Comparison of ENCODE assay signal across 29 cellular contexts in the genomic region with DNA sequence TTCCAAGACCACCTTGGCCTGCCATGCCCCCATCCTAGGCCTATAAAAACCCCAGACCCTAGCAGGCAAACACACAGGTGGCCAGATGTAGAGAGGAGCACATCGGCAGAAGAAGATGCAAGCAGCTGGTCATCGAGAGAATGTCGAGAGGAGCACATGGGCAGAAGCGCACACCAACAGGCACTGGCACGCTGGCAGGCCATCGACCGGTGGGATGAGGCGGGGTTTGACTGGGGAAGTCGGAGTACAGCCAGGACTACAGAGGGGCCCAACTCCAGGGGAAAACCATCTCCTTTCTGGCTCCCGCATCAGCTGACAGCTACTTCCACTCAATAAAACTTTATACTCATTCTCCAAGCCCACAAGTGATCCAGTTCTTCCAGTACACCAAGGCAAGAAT.
"Had no signal": no experiment of that assay in that cellular context is flagged by ENCODE, and none has a peak within 500 bp of the region (broad histone marks: within the 10 kb centered on the region; RNA-seq: fewer than 3 reads in every experiment).

No MANE protein-coding gene starts in this region.

- H3K27ac ChIP-seq: adrenal gland, ascending aorta, body of pancreas, brain microvascular endothelial cell, breast epithelium, cardiac muscle cell had no signal

- H3K4me1 ChIP-seq: adrenal gland, ascending aorta, body of pancreas, breast epithelium had no signal

- DNase-seq: activated effector memory CD4-positive, alpha-beta T cell treated with anti-CD3 and anti-CD28 coated beads, Interleukin-2, amount 50 U/mL, for 16 hours; activated effector memory CD4-positive, alpha-beta T cell treated with Interleukin-2 at 50 U/mL for 16 hours; activated gamma-delta T cell; activated gamma-delta T cell treated with Interleukin-2 at 50 U/mL for 16 hours; activated naive CD4-positive, alpha-beta T cell; activated naive CD4-positive, alpha-beta T cell treated with anti-CD3 and anti-CD28 coated beads for 36 hours; activated naive CD4-positive, alpha-beta T cell treated with anti-CD3 and anti-CD28 coated beads, Interleukin-2, amount 10 ng/mL, durations not matched to agents 7 days and 5 days; activated naive CD4-positive, alpha-beta T cell treated with anti-CD3 and anti-CD28 coated beads, Interleukin-2, amount 50 U/mL, for 16 hours; activated naive CD4-positive, alpha-beta T cell treated with Interleukin-2 at 50 U/mL for 16 hours; activated naive CD8-positive, alpha-beta T cell treated with anti-CD3 and anti-CD28 coated beads for 36 hours; activated naive CD8-positive, alpha-beta T cell treated with anti-CD3 and anti-CD28 coated beads, Interleukin-2, amount 10 ng/mL, durations not matched to agents 7 days and 5 days; activated naive CD8-positive, alpha-beta T cell treated with anti-CD3 and anti-CD28 coated beads, Interleukin-2, amount 50 U/mL, for 24 hours; activated T-cell treated with anti-CD3 and anti-CD28 coated beads, Interleukin-2, amount 50 U/mL, for 1 hour; activated T-cell treated with anti-CD3 and anti-CD28 coated beads, Interleukin-2, amount 50 U/mL, for 24 hours; activated T-cell treated with anti-CD3 and anti-CD28 coated beads, Interleukin-2, amount 50 U/mL, for 4 hours; activated T-cell treated with anti-CD3 and anti-CD28 coated beads, Interleukin-2, amount 50 U/mL, for 48 hours; activated T-cell treated with anti-CD3 and anti-CD28 coated beads, Interleukin-2, amount 50 U/mL, for 72 hours; adrenal gland; amniotic stem cell; amygdala; anterior cingulate cortex; body of pancreas; brain microvascular endothelial cell; caudate nucleus; central memory CD4-positive, alpha-beta T cell; cerebellar nuclear complex had no signal

- H3K9me3 ChIP-seq: adrenal gland, ascending aorta, body of pancreas had no signal

- H3K27me3 ChIP-seq: adrenal gland, ascending aorta, body of pancreas, brain microvascular endothelial cell, breast epithelium, cardiac muscle cell had no signal

- H3K36me3 ChIP-seq: adrenal gland, ascending aorta, brain microvascular endothelial cell, breast epithelium, cardiac muscle cell had no signal

- H3K4me3 ChIP-seq: adrenal gland, ascending aorta, body of pancreas, breast epithelium, cardiac muscle cell had no signal
